12 cellular contexts compared by ENCODE assay signal in genomic region chr5:171421331-171422262, GRCh38. TPM values are rescaled to one million over a fixed set of nuclear protein-coding genes. Genes with fewer than 3 reads are reported as not detected.
DNase-seq lines count a peak whose midpoint lies in the region; ATAC-seq, FAIRE-seq and TF ChIP-seq lines count a peak whose summit lies in the region.
"Had no signal": no experiment of that assay in that cellular context is flagged by ENCODE, and none has a peak within 500 bp of the region (broad histone marks: within the 10 kb centered on the region; RNA-seq: fewer than 3 reads in every experiment).

No MANE protein-coding gene starts in this region.

- H3K9me3 ChIP-seq in H1 (ENCODE audit: insufficient read depth in 2 of 2, low read depth in 1 of 2, low read length in 1 of 2) (no peaks in the 10 kb centered on the region), OCI-LY7 (ENCODE audit: low read length) (no peaks in the 10 kb centered on the region)

- H3K27me3 Mint-ChIP-seq in HFFc6 (ENCODE audit: insufficient read depth) (no peaks in the 10 kb centered on the region), neural crest cell (ENCODE audit: low read depth) (peaks cover 48% of the 10 kb centered on the region)

- peak; percentile 16 for DNase-seq in COLO668 (lab: John Stamatoyannopoulos, UW; ENCODE audit: unreplicated experiment)
- DNase-seq in HFFc6: no peak
- no peak for DNase-seq in H1 (ENCODE audit: low read depth in 1 of 2, low spot score in 2 of 2)
- DNase-seq in neural crest cell (ENCODE audit: low read depth, low spot score): no peak
- no peak for DNase-seq in OCI-M2 (lab: John Stamatoyannopoulos, UW; ENCODE audit: unreplicated experiment)
- no peak for DNase-seq in stimulated activated CD8-positive, alpha-beta memory T cell treated with anti-CD3 and anti-CD28 coated beads, Interleukin-4, amount 100 ng/mL, for 48 hours
- DNase-seq in OCI-LY7 (ENCODE audit: low spot score): no peak
- DNase-seq: Kasumi-1, NCI-H2107 had no signal

- H3K23ac ChIP-seq in H1 (ENCODE audit: insufficient read length): no peak overlapping the region

- CTCF ChIA-PET in H1 (lab: Charles Lee; ENCODE audit: partially characterized antibody): interaction anchor here (0.7 to 7.2 kb wide), 17 partner anchors 9 to 683 kb away, joined by 3 to 64 read pairs (median 4); no protein-coding TSS in a partner anchor
- CTCF ChIA-PET in OCI-LY7 (lab: Charles Lee; ENCODE audit: unreplicated experiment): no interaction called here

- H4K20me1 ChIP-seq in H1 (replicated peaks in 1 of 2; ENCODE audit: control insufficient read depth in 1 of 2, insufficient read depth in 2 of 2, low read length in 2 of 2) (peaks cover 3 to 9% of the 10 kb centered on the region in 2 experiments), OCI-LY7 (ENCODE audit: insufficient read depth, low read length) (peaks cover 8% of the 10 kb centered on the region; the same call in 1 of the 2 replicates)

- POLR2A ChIA-PET in H1 (lab: Charles Lee; ENCODE audit: partially characterized antibody): interaction anchor here (0.7 to 7.3 kb wide), 6 partner anchors 8 to 33 kb away, joined by 3 to 75 read pairs (median 3); partner anchors contain the start of gene NPM1
- POLR2A ChIA-PET in OCI-LY7 (lab: Charles Lee): no interaction called here

- H3K36me3 ChIP-seq in H1 (ENCODE audit: control insufficient read depth in 2 of 4, insufficient read depth in 4 of 4, low read length in 3 of 4) (no peaks in the 10 kb centered on the region), OCI-LY7 (ENCODE audit: insufficient read depth, low read length) (no peaks in the 10 kb centered on the region)

- H2AK5ac ChIP-seq in H1 (ENCODE audit: low read depth, low read length): 0 out of 2 replicates have a peak overlapping the region, but pooled peaks have one; percentile 5

- WGBS in H1 (ENCODE audit: extremely low coverage in 1 of 2, insufficient coverage in 1 of 2, insufficient read length in 1 of 2, insufficient replicate concordance in 2 of 2, low coverage in 1 of 2, low lambda C conversion rate in 2 of 2, missing lambda C conversion rate in 1 of 2), 2 experiments: 64% methylated on average over 13 of the region's 16 CpGs; no CpG with 5 or more reads in 1 of the 2 experiments

- H3K4ac ChIP-seq in H1 (replicated peaks; ENCODE audit: insufficient read length, low read depth, low read length): no peak overlapping the region

- no peak for TF ChIP-seq RAD21 in H1 (IDR thresholded peaks at IDR 0.05 in 1 of 2, conservative IDR thresholded peaks at IDR 0.05 in 1 of 2; ENCODE audit: low read depth in 2 of 2, low read length in 2 of 2)

- no peaks in the 10 kb centered on the region for H3K9me2 ChIP-seq in OCI-LY7 (ENCODE audit: insufficient read depth, low read length)

- no peak overlapping the region for H3K9ac ChIP-seq in H1 (replicated peaks in 1 of 4; ENCODE audit: extremely low read depth in 1 of 4, low read depth in 3 of 4, low read length in 3 of 4)

- peaks cover 22 to 37% (median 28%) of the 10 kb centered on the region in 4 experiments for H3K27me3 ChIP-seq in H1 (replicated peaks in 1 of 4; ENCODE audit: control insufficient read depth in 3 of 4, extremely low read depth in 1 of 4, insufficient read depth in 3 of 4, low read length in 3 of 4)

- H3K14ac ChIP-seq in H1 (ENCODE audit: insufficient read length): no peak overlapping the region

- H4K5ac ChIP-seq in H1 (ENCODE audit: insufficient read length, low read depth, low read length): no peak overlapping the region

- H3K18ac ChIP-seq in H1 (ENCODE audit: extremely low read depth, low read length): no peak overlapping the region

- H3K36me3 Mint-ChIP-seq in HFFc6 (ENCODE audit: low read depth): no peaks in the 10 kb centered on the region
- H3K36me3 Mint-ChIP-seq in neural crest cell (ENCODE audit: low read depth): no peaks in the 10 kb centered on the region

- H3K4me1 Mint-ChIP-seq in HFFc6 (ENCODE audit: low read depth) (peaks cover 13% of the 10 kb centered on the region), neural crest cell (peaks cover 24% of the 10 kb centered on the region)

- H3K56ac ChIP-seq in H1 (replicated peaks; ENCODE audit: insufficient read length, low read depth, low read length): no peak overlapping the region

- TF ChIP-seq CTCF in HFFc6 (IDR thresholded peaks at IDR 0.05) (no peak), H1 (IDR thresholded peaks at IDR 0.05; ENCODE audit: control extremely low read depth in 1 of 3, insufficient read depth in 1 of 3, low read depth in 1 of 3, low read length in 3 of 3) (no peak), neural crest cell (conservative IDR thresholded peaks at IDR 0.05) (no peak), OCI-LY7 (conservative IDR thresholded peaks at IDR 0.05; ENCODE audit: low read length) (no peak)

- H4K91ac ChIP-seq in H1 (replicated peaks; ENCODE audit: insufficient read length, low read length): no peak overlapping the region

- H3K4me1 ChIP-seq in H1 (replicated peaks in 1 of 4; ENCODE audit: control insufficient read depth in 3 of 4, insufficient read depth in 4 of 4, low read length in 3 of 4): peaks cover 0 to 25% (median 15%) of the 10 kb centered on the region in 4 experiments; a peak in 6 of 7 replicates
- H3K4me1 ChIP-seq in OCI-LY7 (ENCODE audit: insufficient read depth, low read length, poor library complexity, severe bottlenecking): peaks cover 6% of the 10 kb centered on the region

- H3K27ac ChIP-seq in H1 (ENCODE audit: low read depth, low read length) (no peak overlapping the region), OCI-LY7 (ENCODE audit: low read depth, low read length, poor library complexity, severe bottlenecking) (no peak overlapping the region)

- no peaks in the 10 kb centered on the region for H3K9me3 Mint-ChIP-seq in HFFc6
- no peaks in the 10 kb centered on the region for H3K9me3 Mint-ChIP-seq in neural crest cell
- H3K9me3 Mint-ChIP-seq: stimulated activated naive CD8-positive, alpha-beta T cell treated with anti-CD3 and anti-CD28 coated beads, Interleukin-15, Interleukin-2, amounts not matched to agents 100 ng/mL and 50 ng/mL, for 24 hours had no signal

- peak overlapping the region; percentile 19; the same call in 1 of the 2 replicates for H2BK12ac ChIP-seq in H1 (ENCODE audit: low read depth, low read length)

- intact Hi-C loops in OCI-LY7 (cut with micrococcal nuclease; ENCODE audit: unreplicated experiment): no loop called here

- no peaks in the 10 kb centered on the region for H3K79me1 ChIP-seq in H1 (ENCODE audit: low read depth, low read length)

- BruUV-seq in OCI-LY7 (replicated peaks; lab: Mats Ljungman, UMichigan): no TSS peak

- no peak for TF ChIP-seq EP300 in H1 (IDR thresholded peaks at IDR 0.05; ENCODE audit: borderline replicate concordance in 1 of 2, low read depth in 2 of 2, low read length in 2 of 2)

- no peak overlapping the region for H2BK15ac ChIP-seq in H1 (ENCODE audit: low read length)

- no peak for ATAC-seq in HG02870 (IDR thresholded peaks at IDR 0.05; ENCODE audit: unreplicated experiment)

- peak overlapping the region; percentile 11; the same call in 1 of the 2 replicates for H2BK20ac ChIP-seq in H1 (ENCODE audit: low read length)

- H3K4me3 Mint-ChIP-seq in HFFc6: peak overlapping the region; percentile 27; the same call in 1 of the 2 replicates
- peak overlapping the region; percentile 66 for H3K4me3 Mint-ChIP-seq in neural crest cell

- H3K4me3 ChIP-seq in H1 (ENCODE audit: extremely low read depth in 1 of 4, insufficient read depth in 2 of 4, low read depth in 3 of 4, low read length in 4 of 4) (peak overlapping the region in 3 of 4 experiments; percentile 46 to 69 (median 57); a peak in 4 of 8 replicates), OCI-LY7 (ENCODE audit: low read depth, low read length, poor library complexity, severe bottlenecking) (no peak overlapping the region)

- H3K27ac Mint-ChIP-seq in HFFc6 (no peak overlapping the region), neural crest cell (ENCODE audit: unreplicated experiment) (no peak overlapping the region)
- H3K27ac Mint-ChIP-seq: stimulated activated naive CD8-positive, alpha-beta T cell treated with anti-CD3 and anti-CD28 coated beads, Interleukin-15, Interleukin-2, amounts not matched to agents 100 ng/mL and 50 ng/mL, for 24 hours had no signal

- no peak for FAIRE-seq in H1 (lab: Jason Lieb, UNC)
- FAIRE-seq: GM19239 had no signal

- H3K79me2 ChIP-seq in H1 (ENCODE audit: control insufficient read depth in 1 of 2, insufficient read depth in 2 of 2, low read length in 2 of 2) (no peaks in the 10 kb centered on the region), OCI-LY7 (ENCODE audit: insufficient read depth, low read depth, low read length) (no peaks in the 10 kb centered on the region)

- H2BK120ac ChIP-seq in H1 (replicated peaks; ENCODE audit: low read depth, low read length): no peak overlapping the region

- peak overlapping the region; percentile 46 to 97 for H3K4me2 ChIP-seq in H1 (ENCODE audit: insufficient read depth in 1 of 2, low read depth in 2 of 2, low read length in 2 of 2)
- H3K4me2 ChIP-seq in OCI-LY7 (ENCODE audit: low read length): no peak overlapping the region

- H3K23me2 ChIP-seq in H1 (ENCODE audit: low read depth, low read length): peaks cover 10% of the 10 kb centered on the region

- H2AFZ ChIP-seq in H1 (ENCODE audit: low read length) (no peak overlapping the region), OCI-LY7 (ENCODE audit: low read length) (no peak overlapping the region)

- no peak for TF ChIP-seq POLR2A in H1 (IDR thresholded peaks at IDR 0.05; ENCODE audit: control extremely low read depth in 1 of 2, low read depth in 2 of 2, low read length in 2 of 2)

- 0 out of 2 replicates have a peak overlapping the region, but pooled peaks have one; percentile 21 for H2BK5ac ChIP-seq in H1 (ENCODE audit: low read depth, low read length)

- H4K8ac ChIP-seq in H1 (ENCODE audit: extremely low read depth, insufficient read depth, low read length): no peak overlapping the region

RNA-seq across cellular contexts. Expression of gene FGF18, which starts 2.1 kb away (rescaled TPM):
- under 1 TPM in 2 of 6 experiments, not detected in 4; 0.16 to 0.17 TPM for total RNA-seq in HFFc6 (2021; fragmentation: NEBNext Ultra II Directional; extraction: Animal tissue kit (Norgen Biotek cat#: 25700))
- 0.63 and 1.3 TPM in 2 replicates for total RNA-seq in H1 (2021; fragmentation: NEBNext Ultra II Directional; extraction: Animal tissue kit (Norgen Biotek cat#: 25700))
- 0.54 and 0.64 TPM in 2 replicates for polyA plus RNA-seq in H1 (2011; rRNA removed)
- polyA plus RNA-seq in H1 (2011; cell fraction: cytosol; rRNA removed): 0.49 TPM
- polyA plus RNA-seq in H1 (2011; cell fraction: nucleus; rRNA removed): 0.76 TPM
- 0.32 to 0.57 TPM (median 0.39 TPM) in 4 replicates for polyA plus RNA-seq in H1 (2012, experiment 1 of 2)
- polyA plus RNA-seq in H1 (2012, experiment 2 of 2): 0.49 TPM
- 1.4 TPM for polyA plus RNA-seq in H1 (2013, experiment 1 of 2)
- polyA plus RNA-seq in H1 (2013, experiment 2 of 2): 1.3 TPM
- 0.22 TPM in 1 of 2 replicates, not detected in the other for polyA minus RNA-seq in H1 (2011; rRNA and poly(A)+ RNA removed)
- polyA minus RNA-seq in H1 (2011; cell fraction: cytosol; rRNA and poly(A)+ RNA removed): 0.73 TPM
- not detected for polyA minus RNA-seq in H1 (2011; cell fraction: nucleus; rRNA and poly(A)+ RNA removed)
- total RNA-seq in neural crest cell (2.4 TPM in 2 replicates), OCI-LY7 (2022) (not detected in 2 replicates)
- 0.16 TPM in 1 of 2 replicates, not detected in the other for total RNA-seq in OCI-LY7 (2014; rRNA removed; shearing (Covaris generic))

RNA-seq across cellular contexts. Expression of gene NPM1, which starts 33.9 kb away (rescaled TPM):
- total RNA-seq in HFFc6 (2021; fragmentation: NEBNext Ultra II Directional; extraction: Animal tissue kit (Norgen Biotek cat#: 25700)): 1,000 to 10,000 TPM; 1,557 to 2,328 (median 1,897) TPM
- 4,042 and 4,211 TPM in 2 replicates for total RNA-seq in H1 (2021; fragmentation: NEBNext Ultra II Directional; extraction: Animal tissue kit (Norgen Biotek cat#: 25700))
- polyA plus RNA-seq in H1 (2011; rRNA removed): 2,182 and 2,865 TPM in 2 replicates
- 2,969 TPM for polyA plus RNA-seq in H1 (2011; cell fraction: cytosol; rRNA removed)
- 1,346 TPM for polyA plus RNA-seq in H1 (2011; cell fraction: nucleus; rRNA removed)
- polyA plus RNA-seq in H1 (2012, experiment 1 of 2): 3,982 to 7,380 TPM (median 6,139 TPM) in 4 replicates
- polyA plus RNA-seq in H1 (2012, experiment 2 of 2): 312 TPM
- 3,410 TPM for polyA plus RNA-seq in H1 (2013, experiment 1 of 2)
- 3,424 TPM for polyA plus RNA-seq in H1 (2013, experiment 2 of 2)
- polyA minus RNA-seq in H1 (2011; rRNA and poly(A)+ RNA removed): 2,157 and 2,667 TPM in 2 replicates
- polyA minus RNA-seq in H1 (2011; cell fraction: cytosol; rRNA and poly(A)+ RNA removed): 5,713 TPM
- polyA minus RNA-seq in H1 (2011; cell fraction: nucleus; rRNA and poly(A)+ RNA removed): 2,033 TPM
- total RNA-seq in neural crest cell (2,514 and 2,574 TPM in 2 replicates), OCI-LY7 (2022) (2,027 and 2,059 TPM in 2 replicates)
- 1,091 and 1,434 TPM in 2 replicates for total RNA-seq in OCI-LY7 (2014; rRNA removed; shearing (Covaris generic))
